10 cellular contexts compared by ENCODE assay signal in the genomic region with DNA sequence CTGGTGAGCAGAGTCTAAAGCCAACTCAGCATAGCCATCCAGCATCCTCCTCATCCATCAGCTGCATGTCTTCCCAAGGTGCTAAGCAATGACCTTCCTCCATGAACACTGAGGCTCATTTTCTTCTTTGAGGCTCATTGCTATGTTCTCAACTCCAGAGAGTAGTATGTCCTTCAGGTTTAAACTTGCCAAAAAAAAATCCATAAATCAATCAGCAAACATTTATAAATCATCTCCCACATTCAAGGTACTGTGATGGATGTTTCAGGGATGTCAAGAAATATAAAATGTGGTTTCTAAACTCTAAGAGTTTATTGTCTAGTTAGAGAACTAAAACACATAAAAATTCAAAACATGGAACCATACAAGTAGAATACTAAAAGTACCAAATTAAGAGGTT. TPM values are rescaled to one million over a fixed set of nuclear protein-coding genes. Genes with fewer than 3 reads are reported as not detected.
DNase-seq lines count a peak whose midpoint lies in the region; ATAC-seq and TF ChIP-seq lines count a peak whose summit lies in the region.
"Had no signal": no experiment of that assay in that cellular context is flagged by ENCODE, and none has a peak within 500 bp of the region (broad histone marks: within the 10 kb centered on the region; RNA-seq: fewer than 3 reads in every experiment).

No MANE protein-coding gene starts in this region.

- no peak overlapping the region for H3K9ac ChIP-seq in IMR-90 (ENCODE audit: low read depth, low read length)

- no peaks in the 10 kb centered on the region for H3K27me3 Mint-ChIP-seq in effector memory CD8-positive, alpha-beta T cell
- no peaks in the 10 kb centered on the region for H3K27me3 Mint-ChIP-seq in natural killer cell (ENCODE audit: low read depth in 2 of 2)

- peaks cover 9% of the 10 kb centered on the region for H3K36me3 Mint-ChIP-seq in effector memory CD8-positive, alpha-beta T cell (ENCODE audit: insufficient read depth)
- no peaks in the 10 kb centered on the region for H3K36me3 Mint-ChIP-seq in natural killer cell

- TF ChIP-seq POLR2A in IMR-90 (IDR thresholded peaks at IDR 0.05; ENCODE audit: low read depth, low read length) = no peak

- peak overlapping the region; percentile 20; the same call in 1 of the 2 replicates for H2AK5ac ChIP-seq in IMR-90 (ENCODE audit: low read depth, low read length)

- dilution Hi-C loops in IMR-90 (cut with HindIII; ENCODE audit: low sequenced_read_pairs, unreplicated experiment) = no loop called here

- no peak overlapping the region for H4K8ac ChIP-seq in IMR-90 (ENCODE audit: low read depth in 2 of 2, low read length in 2 of 2)

- CTCF ChIA-PET in IMR-90 (lab: Yijun Ruan, JAX) = no interaction called here

- BruUV-seq in IMR-90 (replicated peaks; lab: Mats Ljungman, UMichigan) = no TSS peak

- H2AK9ac ChIP-seq in IMR-90 (replicated peaks; ENCODE audit: low read depth, low read length, poor library complexity) = no peak overlapping the region

- peaks cover 0 to 14% of the 10 kb centered on the region in 2 experiments; a peak in 1 of 4 replicates for H3K79me1 ChIP-seq in IMR-90 (ENCODE audit: low read depth in 1 of 2, low read length in 2 of 2)

- H3K4ac ChIP-seq in IMR-90 (ENCODE audit: low read depth, low read length) = no peak overlapping the region

- H3K36me3 ChIP-seq in IMR-90 (ENCODE audit: control insufficient read depth, insufficient read depth, low read length) = no peaks in the 10 kb centered on the region

- intact Hi-C loops in IMR-90 (cut with micrococcal nuclease) = no loop called here
- intact Hi-C loops in natural killer cell (cut with micrococcal nuclease) = no loop called here

- no peaks in the 10 kb centered on the region for H3K9me3 Mint-ChIP-seq in effector memory CD8-positive, alpha-beta T cell
- peaks cover 0 to 4% of the 10 kb centered on the region in 2 donors for H3K9me3 Mint-ChIP-seq in natural killer cell

- H4K20me1 ChIP-seq in IMR-90 (ENCODE audit: insufficient read depth, low read length) = no peaks in the 10 kb centered on the region; the same call in 1 of the 2 replicates

- no peak overlapping the region for H2BK15ac ChIP-seq in IMR-90 (ENCODE audit: low read depth, low read length)

- H2BK5ac ChIP-seq in IMR-90 (ENCODE audit: low read depth, low read length, poor library complexity, severe bottlenecking) = no peak overlapping the region

- H3K23ac ChIP-seq in IMR-90 (ENCODE audit: low read depth, low read length) = no peak overlapping the region

- no peak overlapping the region for H3K4me3 Mint-ChIP-seq in effector memory CD8-positive, alpha-beta T cell
- no peak overlapping the region for H3K4me3 Mint-ChIP-seq in natural killer cell

- H3K9me3 ChIP-seq in IMR-90 (ENCODE audit: control insufficient read depth, insufficient read depth, low read length) = no peaks in the 10 kb centered on the region
- H3K9me3 ChIP-seq: A549 had no signal

- no peak overlapping the region for H2AFZ ChIP-seq in IMR-90 (replicated peaks; ENCODE audit: low read length, poor library complexity)

- in situ Hi-C loops in IMR-90 (cut with MboI; ENCODE audit: low sequenced_read_pairs) = loop anchor here (10.0 to 25.0 kb wide), 2 partner anchors 243 to 325 kb away; partner anchors contain the start of gene NUP107

- no peak overlapping the region for H3K4me2 ChIP-seq in IMR-90 (ENCODE audit: low read depth, low read length)
- H3K4me2 ChIP-seq: A549 had no signal

- POLR2A ChIA-PET in IMR-90 (lab: Charles Lee; ENCODE audit: unreplicated experiment) = no interaction called here

- H3K18ac ChIP-seq in IMR-90 (ENCODE audit: low read depth, low read length) = no peak overlapping the region

- no peak for TF ChIP-seq CTCF in IMR-90 (conservative IDR thresholded peaks at IDR 0.05; ENCODE audit: low read depth, low read length)
- TF ChIP-seq CTCF in natural killer cell (IDR thresholded peaks at IDR 0.05) = no peak

- H4K5ac ChIP-seq in IMR-90 (ENCODE audit: low read depth, low read length) = no peak overlapping the region

- H3K4me1 Mint-ChIP-seq in effector memory CD8-positive, alpha-beta T cell (ENCODE audit: low read depth in 2 of 2) = peaks cover 49 to 50% of the 10 kb centered on the region in 2 donors
- H3K4me1 Mint-ChIP-seq in natural killer cell = peaks cover 60 to 61% of the 10 kb centered on the region in 2 donors

- TF ChIP-seq RAD21 in IMR-90 (IDR thresholded peaks at IDR 0.05; ENCODE audit: low read length) = no peak

- no peak overlapping the region for H3K4me3 ChIP-seq in IMR-90 (ENCODE audit: insufficient read depth, low read depth, low read length)
- H3K4me3 ChIP-seq: A549 had no signal

- no peak for ATAC-seq in IMR-90 (ENCODE audit: low read depth)
- ATAC-seq in effector memory CD8-positive, alpha-beta T cell (replicated peaks) = no peak
- no peak for ATAC-seq in natural killer cell
- no peak for ATAC-seq in GM21360 (IDR thresholded peaks at IDR 0.05; ENCODE audit: unreplicated experiment)
- ATAC-seq: A549 had no signal

- no peak overlapping the region for H3K56ac ChIP-seq in IMR-90 (ENCODE audit: extremely low read depth, insufficient read depth, low read length)

- H3K4me1 ChIP-seq in IMR-90 (ENCODE audit: control insufficient read depth, insufficient read depth, low read length) = peaks cover 13% of the 10 kb centered on the region

- H3K27me3 ChIP-seq in IMR-90 (ENCODE audit: control insufficient read depth, insufficient read depth, low read length) = no peaks in the 10 kb centered on the region

- DNase-seq in IMR-90 = no peak
- DNase-seq in effector memory CD8-positive, alpha-beta T cell = no peak
- DNase-seq in natural killer cell = no peak
- no peak for DNase-seq in NCI-H526 (lab: John Stamatoyannopoulos, UW)
- no peak for DNase-seq in H4 (ENCODE audit: low spot score)
- DNase-seq: DMS53, GF-D8, KBM-7 had no signal

- H3K27ac ChIP-seq in IMR-90 (ENCODE audit: insufficient read depth, low read length) = no peak overlapping the region
- H3K27ac ChIP-seq: A549 had no signal

- no peak overlapping the region for H2BK20ac ChIP-seq in IMR-90 (ENCODE audit: low read depth, low read length)

- no peak overlapping the region for H3K14ac ChIP-seq in IMR-90 (replicated peaks; ENCODE audit: low read depth, low read length)

- no peak overlapping the region for H2BK120ac ChIP-seq in IMR-90 (ENCODE audit: low read depth, low read length)

- peak overlapping the region; percentile 41 to 99 for H3K27ac Mint-ChIP-seq in effector memory CD8-positive, alpha-beta T cell
- H3K27ac Mint-ChIP-seq in natural killer cell = peak overlapping the region; percentile 91

- H3K9me1 ChIP-seq in IMR-90 (ENCODE audit: insufficient read depth, low read length) = peaks cover 11% of the 10 kb centered on the region

- H4K91ac ChIP-seq in IMR-90 (ENCODE audit: insufficient read depth, low read depth, low read length) = no peak overlapping the region

TF ChIP-seq in IMR-90, 13 proteins besides CTCF, POLR2A, EP300 and RAD21:
- no peak for TF ChIP-seq FOS (IDR thresholded peaks at IDR 0.05; ENCODE audit: low read depth, low read length)
- TF ChIP-seq MAZ (IDR thresholded peaks at IDR 0.05; ENCODE audit: borderline replicate concordance, low read depth, low read length) = no peak
- TF ChIP-seq, protein P1, sequence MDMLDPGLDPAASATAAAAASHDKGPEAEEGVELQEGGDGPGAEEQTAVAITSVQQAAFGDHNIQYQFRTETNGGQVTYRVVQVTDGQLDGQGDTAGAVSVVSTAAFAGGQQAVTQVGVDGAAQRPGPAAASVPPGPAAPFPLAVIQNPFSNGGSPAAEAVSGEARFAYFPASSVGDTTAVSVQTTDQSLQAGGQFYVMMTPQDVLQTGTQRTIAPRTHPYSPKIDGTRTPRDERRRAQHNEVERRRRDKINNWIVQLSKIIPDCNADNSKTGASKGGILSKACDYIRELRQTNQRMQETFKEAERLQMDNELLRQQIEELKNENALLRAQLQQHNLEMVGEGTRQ (IDR thresholded peaks at IDR 0.05; ENCODE audit: low read depth, low read length) = no peak
- no peak for TF ChIP-seq BHLHE40 (IDR thresholded peaks at IDR 0.05; ENCODE audit: low read depth, low read length)
- no peak for TF ChIP-seq SMC3 (IDR thresholded peaks at IDR 0.05; ENCODE audit: low read depth, low read length)
- TF ChIP-seq MAFK (IDR thresholded peaks at IDR 0.05; ENCODE audit: low read depth, low read length) = no peak
- TF ChIP-seq, protein P2, sequence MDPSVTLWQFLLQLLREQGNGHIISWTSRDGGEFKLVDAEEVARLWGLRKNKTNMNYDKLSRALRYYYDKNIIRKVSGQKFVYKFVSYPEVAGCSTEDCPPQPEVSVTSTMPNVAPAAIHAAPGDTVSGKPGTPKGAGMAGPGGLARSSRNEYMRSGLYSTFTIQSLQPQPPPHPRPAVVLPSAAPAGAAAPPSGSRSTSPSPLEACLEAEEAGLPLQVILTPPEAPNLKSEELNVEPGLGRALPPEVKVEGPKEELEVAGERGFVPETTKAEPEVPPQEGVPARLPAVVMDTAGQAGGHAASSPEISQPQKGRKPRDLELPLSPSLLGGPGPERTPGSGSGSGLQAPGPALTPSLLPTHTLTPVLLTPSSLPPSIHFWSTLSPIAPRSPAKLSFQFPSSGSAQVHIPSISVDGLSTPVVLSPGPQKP (IDR thresholded peaks at IDR 0.05; ENCODE audit: borderline replicate concordance, low read depth, low read length) = no peak
- no peak for TF ChIP-seq CEBPB (IDR thresholded peaks at IDR 0.05; ENCODE audit: low read depth, low read length)
- no peak for TF ChIP-seq NFE2L2 (IDR thresholded peaks at IDR 0.05; ENCODE audit: low read depth, low read length)
- no peak for TF ChIP-seq CHD1 (IDR thresholded peaks at IDR 0.05; ENCODE audit: low read depth, low read length)
- no peak for TF ChIP-seq RCOR1 (IDR thresholded peaks at IDR 0.05; ENCODE audit: insufficient replicate concordance, low read length)
- no peak for TF ChIP-seq MXI1 (IDR thresholded peaks at IDR 0.05; ENCODE audit: borderline replicate concordance, low read depth, low read length)
- TF ChIP-seq RFX5 (IDR thresholded peaks at IDR 0.05; ENCODE audit: low read depth, low read length) = no peak
TF ChIP-seq in IMR-90: peak in this region for 0.

RNA-seq across cellular contexts. Expression of gene MDM1, which starts 29.8 kb away (rescaled TPM):
- total RNA-seq in IMR-90 (2012; rRNA removed) (5.6 and 7.8 TPM in 2 replicates), natural killer cell (10 to 100 TPM; 21.3 to 36.2 (median 26.5) TPM)
- 4.8 and 5.7 TPM in 2 replicates for polyA plus RNA-seq in IMR-90 (2012; rRNA removed)
- 0.52 and 0.65 TPM in 2 replicates for polyA plus RNA-seq in IMR-90 (2012; cell fraction: cytosol; rRNA removed)
- polyA plus RNA-seq in IMR-90 (2012; cell fraction: nucleus; rRNA removed; ENCODE audit: low replicate concordance) = 4.1 and 33.0 TPM in 2 replicates
- total RNA-seq in H4 (2014; rRNA removed; shearing (Covaris generic)) = 8.4 and 13.4 TPM in 2 replicates
